1 cellular context compared by ENCODE assay signal in genomic region chr5:131796793-131797693, GRCh38.
TF ChIP-seq lines count a peak whose summit lies in the region.

FNIP1 (minus strand) TSS chr5:131797017; CDS start chr5:131796921, 96 bp downstream.

TF ChIP-seq in HepG2, 621 proteins besides CTCF, POLR2A, EP300 and RAD21 (continued from another document and continues in another):
- peak; percentile 72 for TF ChIP-seq ZNF770 (CRISPR knock-in tag; IDR thresholded peaks at IDR 0.05)
- peak; percentile 74 for TF ChIP-seq ZNF276 (CRISPR knock-in tag; IDR thresholded peaks at IDR 0.05; ENCODE audit: low read depth)
- TF ChIP-seq ZBTB39 (CRISPR knock-in tag; IDR thresholded peaks at IDR 0.05) = peak; percentile 48; the same call in 1 of the 2 replicates
- no peak for TF ChIP-seq FOXK2 (IDR thresholded peaks at IDR 0.05)
- TF ChIP-seq DMTF1 (CRISPR knock-in tag; IDR thresholded peaks at IDR 0.05) = peak; percentile 70; the same call in 1 of the 2 replicates
- TF ChIP-seq CAMTA2 (CRISPR knock-in tag; IDR thresholded peaks at IDR 0.05; ENCODE audit: borderline replicate concordance) = no peak; the same call in 1 of the 2 replicates
- TF ChIP-seq HMGXB4 (CRISPR knock-in tag; IDR thresholded peaks at IDR 0.05; ENCODE audit: borderline replicate concordance in 1 of 2, low read depth in 1 of 2) = peak; percentile 22 to 93; a peak in 3 of 4 replicates
- TF ChIP-seq REL (CRISPR knock-in tag; conservative IDR thresholded peaks at IDR 0.05) = peak; percentile 90
- peak; percentile 92 for TF ChIP-seq ZNF430 (CRISPR knock-in tag; IDR thresholded peaks at IDR 0.05)
- TF ChIP-seq ZFP90 (CRISPR knock-in tag; IDR thresholded peaks at IDR 0.05; ENCODE audit: borderline replicate concordance) = no peak; the same call in none of the 2 replicates
- peak; percentile 81 for TF ChIP-seq BRF2 (CRISPR knock-in tag; IDR thresholded peaks at IDR 0.05)
- no peak for TF ChIP-seq ZBTB44 (CRISPR knock-in tag; IDR thresholded peaks at IDR 0.05)
- 0 out of 2 replicates have a peak, but pooled peaks have one; percentile 35 for TF ChIP-seq PCBP1 (IDR thresholded peaks at IDR 0.05; ENCODE audit: borderline replicate concordance, low read depth, low read length)
- peak; percentile 63; the same call in 1 of the 2 replicates for TF ChIP-seq ZBTB37 (CRISPR knock-in tag; IDR thresholded peaks at IDR 0.05)
- peak; percentile 54; the same call in 1 of the 2 replicates for TF ChIP-seq ZXDC (CRISPR knock-in tag; IDR thresholded peaks at IDR 0.05)
- TF ChIP-seq NRL (CRISPR knock-in tag; IDR thresholded peaks at IDR 0.05; ENCODE audit: borderline replicate concordance) = peak; percentile 93
- peak; percentile 32 for TF ChIP-seq ZNF891 (CRISPR knock-in tag; IDR thresholded peaks at IDR 0.05)
- TF ChIP-seq ZNF121 (CRISPR knock-in tag; IDR thresholded peaks at IDR 0.05) = peak; percentile 47; the same call in 1 of the 2 replicates
- no peak for TF ChIP-seq PREB (CRISPR knock-in tag; IDR thresholded peaks at IDR 0.05)
- peak; percentile 64 for TF ChIP-seq ZNF740 (CRISPR knock-in tag; IDR thresholded peaks at IDR 0.05)
- TF ChIP-seq GMEB2 (CRISPR knock-in tag; IDR thresholded peaks at IDR 0.05; ENCODE audit: low read depth) = no peak
- TF ChIP-seq THAP11 (CRISPR knock-in tag; IDR thresholded peaks at IDR 0.05) = peak; percentile 67
- peak; percentile 82; the same call in 1 of the 2 replicates for TF ChIP-seq ZNF746 (CRISPR knock-in tag; IDR thresholded peaks at IDR 0.05)
- no peak; the same call in 1 of the 2 replicates for TF ChIP-seq THAP7 (CRISPR knock-in tag; IDR thresholded peaks at IDR 0.05)
- peak; percentile 78 for TF ChIP-seq PHF5A (CRISPR knock-in tag; IDR thresholded peaks at IDR 0.05; ENCODE audit: low read depth, unreplicated experiment)
- TF ChIP-seq BCL6 (CRISPR knock-in tag; IDR thresholded peaks at IDR 0.05) = peak; percentile 57
- TF ChIP-seq FOXJ3 (CRISPR knock-in tag; IDR thresholded peaks at IDR 0.05; ENCODE audit: borderline replicate concordance) = no peak
- TF ChIP-seq NFIB (CRISPR knock-in tag; IDR thresholded peaks at IDR 0.05; ENCODE audit: borderline replicate concordance) = no peak
- peak; percentile 84; the same call in 1 of the 2 replicates for TF ChIP-seq ZNF510 (CRISPR knock-in tag; IDR thresholded peaks at IDR 0.05; ENCODE audit: low read depth)
- TF ChIP-seq CHD4 (IDR thresholded peaks at IDR 0.05; ENCODE audit: borderline replicate concordance, low read length) = no peak
- peak; percentile 93 for TF ChIP-seq ZNF543 (CRISPR knock-in tag; IDR thresholded peaks at IDR 0.05)
- TF ChIP-seq ZEB1 (IDR thresholded peaks at IDR 0.05; ENCODE audit: insufficient replicate concordance, low read depth) = no peak
- TF ChIP-seq FIP1L1 (IDR thresholded peaks at IDR 0.05; ENCODE audit: borderline replicate concordance, insufficient read depth, low read depth, low read length) = no peak
